ENCODE assay signal across 8 cellular contexts in the genomic region with DNA sequence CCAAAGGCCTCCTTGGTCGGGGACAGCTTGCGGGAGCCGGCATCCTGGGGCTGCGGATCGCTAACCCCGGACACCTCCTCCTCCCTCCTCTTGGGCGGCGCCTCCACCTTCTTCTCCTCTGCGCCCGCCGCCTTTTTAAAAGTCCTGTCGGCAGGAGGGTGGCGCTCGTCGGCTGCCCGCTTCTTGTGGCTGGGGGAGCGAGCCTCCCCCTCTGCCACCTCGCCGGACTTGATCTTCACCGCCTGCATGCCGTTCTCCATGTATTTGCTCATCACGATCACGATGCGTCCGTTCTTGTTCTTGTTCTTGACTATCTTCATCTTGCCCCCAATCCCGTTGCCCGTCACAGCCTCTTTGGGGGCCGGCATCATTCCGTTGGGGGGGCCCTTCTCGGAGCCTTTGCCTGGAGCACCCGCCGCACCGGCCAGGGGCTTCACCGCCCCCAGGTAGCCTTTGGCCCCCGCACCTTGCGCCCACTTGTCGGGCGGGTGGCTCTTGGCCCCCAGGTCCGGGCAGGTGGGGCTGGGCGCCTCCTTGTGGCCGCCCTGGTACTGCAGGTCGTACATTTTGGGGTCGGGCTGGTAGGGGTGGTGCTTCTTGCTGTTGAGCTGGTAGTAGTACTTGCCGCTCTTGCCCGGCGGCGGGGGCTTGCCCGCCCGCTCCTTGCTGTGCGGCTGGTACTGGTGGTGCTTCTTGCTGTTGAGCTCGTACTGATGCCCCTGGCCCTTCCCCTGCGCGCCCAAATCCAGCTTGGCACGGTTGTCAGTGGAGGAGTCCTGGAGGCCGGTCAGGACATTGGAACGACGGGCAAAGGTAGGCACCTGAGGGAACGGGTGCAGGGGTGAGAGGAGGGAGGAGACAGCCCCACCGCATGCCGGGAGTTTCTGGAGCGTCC. TPM values are rescaled to one million over a fixed set of nuclear protein-coding genes. Genes with fewer than 3 reads are reported as not detected.
DNase-seq lines count a peak whose midpoint lies in the region; ATAC-seq and TF ChIP-seq lines count a peak whose summit lies in the region.

No MANE protein-coding gene starts in this region.

- TF ChIP-seq CTCF in heart left ventricle (IDR thresholded peaks at IDR 0.05) (peak; percentile 40 to 67 (median 56)), gastroesophageal sphincter (IDR thresholded peaks at IDR 0.05) (peak in 3 of 4 experiments; percentile 46 to 69 (median 55)), tibial artery (IDR thresholded peaks at IDR 0.05) (peak; percentile 36 to 46)

- ATAC-seq in heart left ventricle = no peak
- ATAC-seq in left cardiac atrium = no peak
- no peak for ATAC-seq in gastroesophageal sphincter

- intact Hi-C loops in heart left ventricle (cut with DNase I) = loop anchor here in 3 of 10 donors (5.0 to 10.0 kb wide), 3 partner anchors 38 to 90 kb away; a partner anchor contains a TSS
- intact Hi-C loops in left cardiac atrium (cut with DNase I) = no loop called here
- intact Hi-C loops in tibial artery (cut with DNase I; ENCODE audit: low total_unique reads) = no loop called here
- intact Hi-C loops in posterior vena cava (cut with DNase I) = loop anchor here in 1 of 2 donors (5.0 kb wide), 1 partner anchor 38 kb away; a partner anchor contains a TSS

- H3K4me1 ChIP-seq in heart left ventricle (peaks cover 0 to 63% (median 50%) of the 10 kb centered on the region in 12 donors), gastroesophageal sphincter (peaks cover 5 to 69% (median 34%) of the 10 kb centered on the region in 3 donors), tibial artery (peaks cover 15 to 52% (median 43%) of the 10 kb centered on the region in 4 donors)

- H3K9me3 ChIP-seq in heart left ventricle (no peaks in the 10 kb centered on the region), gastroesophageal sphincter (no peaks in the 10 kb centered on the region), tibial artery (no peaks in the 10 kb centered on the region)

- H3K4me3 ChIP-seq in heart left ventricle (no peak overlapping the region), gastroesophageal sphincter (no peak overlapping the region), tibial artery (no peak overlapping the region)

- no peak for TF ChIP-seq EP300 in gastroesophageal sphincter (IDR thresholded peaks at IDR 0.05)

- H3K36me3 ChIP-seq in heart left ventricle (peaks cover 2 to 37% (median 21%) of the 10 kb centered on the region in 9 donors), gastroesophageal sphincter (peaks cover 0 to 28% of the 10 kb centered on the region in 2 donors), tibial artery (peaks cover 21 to 23% (median 22%) of the 10 kb centered on the region in 3 donors)

- H3K27ac ChIP-seq in heart left ventricle (no peak overlapping the region), gastroesophageal sphincter (no peak overlapping the region), tibial artery (no peak overlapping the region)

- TF ChIP-seq POLR2A in heart left ventricle (IDR thresholded peaks at IDR 0.05) = no peak
- no peak for TF ChIP-seq POLR2A in gastroesophageal sphincter (IDR thresholded peaks at IDR 0.05)

- H3K27me3 ChIP-seq in heart left ventricle (peaks cover 0 to 4% (median 2%) of the 10 kb centered on the region in 9 donors), gastroesophageal sphincter (peaks cover 3% of the 10 kb centered on the region), tibial artery (peaks cover 0 to 51% of the 10 kb centered on the region in 2 donors)

- DNase-seq in heart left ventricle = peak in 2 of 5 donors; percentile 26 to 62
- DNase-seq in left cardiac atrium = no peak
- peak; percentile 51 for DNase-seq in UCSD-AML1 (lab: John Stamatoyannopoulos, UW; ENCODE audit: unreplicated experiment)
- no peak for DNase-seq in tibial artery
- DNase-seq in NCI-H1930 (lab: John Stamatoyannopoulos, UW) = no peak
- no peak for DNase-seq in NCI-H2029 (lab: John Stamatoyannopoulos, UW)
- no peak for DNase-seq in posterior vena cava (ENCODE audit: low spot score)

- 88 to 91% (median 90%) methylated on average over 54 to 61 of the region's 61 CpGs for WGBS in heart left ventricle, 4 donors
- 90 to 94% methylated on average over 6 to 19 of the region's 61 CpGs for WGBS in gastroesophageal sphincter (ENCODE audit: low coverage in 1 of 2), 2 donors

RNA-seq across cellular contexts. Expression of a gene that starts 4.4 kb away (rescaled TPM):
- total RNA-seq in heart left ventricle = 10 to 100 TPM; 16.7 to 41.1 (median 26.9) TPM
- polyA plus RNA-seq in heart left ventricle = 10 to 100 TPM; 10.9 to 14.2 TPM
- 10 to 100 TPM; 17.9 to 24.2 TPM for total RNA-seq in left cardiac atrium
- total RNA-seq in gastroesophageal sphincter = 10 to 100 TPM in 2 of 4 donors, 1 to 10 TPM in 2; 6.7 to 11.5 (median 10.0) TPM
- total RNA-seq in posterior vena cava = 10 to 100 TPM; 11.5 to 14.4 TPM

RNA-seq across cellular contexts. Expression of a gene that starts 37.9 kb away (rescaled TPM):
- 1 to 10 TPM; 1.5 to 9.2 (median 5.3) TPM for total RNA-seq in heart left ventricle
- polyA plus RNA-seq in heart left ventricle = 1 to 10 TPM; 3.6 to 5.1 TPM
- 1 to 10 TPM; 4.1 to 5.9 TPM for total RNA-seq in left cardiac atrium
- 10 to 100 TPM in 1 of 4 donors, 1 to 10 TPM in 2, under 1 TPM in 1; 0.40 to 10.6 (median 3.9) TPM for total RNA-seq in gastroesophageal sphincter
- 1 to 10 TPM; 4.4 to 5.1 TPM for total RNA-seq in posterior vena cava

RNA-seq across cellular contexts. Expression of a gene that starts 56.9 kb away (rescaled TPM):
- 1 to 10 TPM; 2.4 to 4.3 (median 3.2) TPM for total RNA-seq in heart left ventricle
- polyA plus RNA-seq in heart left ventricle = 1 to 10 TPM; 2.9 TPM
- total RNA-seq in left cardiac atrium = 1 to 10 TPM; 3.1 to 3.5 TPM
- total RNA-seq in gastroesophageal sphincter = 1 to 10 TPM in 3 of 4 donors, under 1 TPM in 1; 0.81 to 2.5 (median 2.0) TPM
- 1 to 10 TPM; 1.6 to 1.8 TPM for total RNA-seq in posterior vena cava
